1 cellular context compared by ENCODE assay signal in the genomic region with DNA sequence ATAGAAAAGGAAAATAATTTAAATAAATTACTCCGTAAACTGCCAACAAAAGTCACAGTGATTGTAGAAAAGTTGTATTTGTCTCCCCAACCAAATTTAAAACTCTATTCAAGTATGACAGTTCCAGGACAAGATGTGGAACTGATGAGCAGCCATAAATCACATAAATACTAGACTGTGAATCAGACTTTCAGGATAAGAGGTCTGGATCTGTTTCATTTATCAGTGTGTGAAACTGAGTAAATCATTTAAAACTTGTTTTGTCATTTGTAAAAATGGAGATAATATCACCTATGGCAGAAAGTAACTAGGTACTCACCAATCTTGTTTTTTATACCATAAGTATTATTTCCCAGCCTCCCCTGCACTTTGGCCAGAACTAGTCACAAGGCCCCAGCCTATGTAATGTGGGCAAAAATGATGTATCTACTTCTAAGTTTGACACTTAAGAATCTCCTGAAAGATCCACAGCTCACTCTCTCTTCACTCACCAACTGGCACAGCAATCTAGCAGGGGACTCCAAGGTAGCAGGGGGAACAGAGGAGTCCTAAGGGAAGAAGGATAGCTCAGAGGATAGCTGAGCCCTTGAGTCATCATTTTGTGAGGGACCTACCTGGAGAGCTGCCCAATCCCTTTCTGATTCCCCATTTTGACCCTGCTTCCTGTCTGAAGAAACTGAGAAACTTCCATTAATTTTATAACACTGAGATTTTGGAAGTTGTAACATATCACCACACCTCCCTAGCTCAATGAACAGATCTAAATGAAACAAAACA.
A peak's percentile ranks its signal among the peaks of the same experiment; 100 is the strongest.
TF ChIP-seq lines count a peak whose summit lies in the region.

No MANE protein-coding gene starts in this region.

TF ChIP-seq in K562, 482 proteins besides CTCF, POLR2A, EP300 and RAD21:
- TF ChIP-seq, protein P1, sequence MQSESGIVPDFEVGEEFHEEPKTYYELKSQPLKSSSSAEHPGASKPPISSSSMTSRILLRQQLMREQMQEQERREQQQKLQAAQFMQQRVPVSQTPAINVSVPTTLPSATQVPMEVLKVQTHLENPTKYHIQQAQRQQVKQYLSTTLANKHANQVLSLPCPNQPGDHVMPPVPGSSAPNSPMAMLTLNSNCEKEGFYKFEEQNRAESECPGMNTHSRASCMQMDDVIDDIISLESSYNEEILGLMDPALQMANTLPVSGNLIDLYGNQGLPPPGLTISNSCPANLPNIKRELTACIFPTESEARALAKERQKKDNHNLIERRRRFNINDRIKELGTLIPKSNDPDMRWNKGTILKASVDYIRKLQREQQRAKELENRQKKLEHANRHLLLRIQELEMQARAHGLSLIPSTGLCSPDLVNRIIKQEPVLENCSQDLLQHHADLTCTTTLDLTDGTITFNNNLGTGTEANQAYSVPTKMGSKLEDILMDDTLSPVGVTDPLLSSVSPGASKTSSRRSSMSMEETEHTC (IDR thresholded peaks at IDR 0.05): no peak
- TF ChIP-seq MEIS2 (IDR thresholded peaks at IDR 0.05; ENCODE audit: partially characterized antibody) (peak; percentile 10), BHLHE40 (IDR thresholded peaks at IDR 0.05; ENCODE audit: low read length) (no peak)
